24 cellular contexts compared by ENCODE assay signal in genomic region chr16:84845496-84846002, GRCh38. TPM values are rescaled to one million over a fixed set of nuclear protein-coding genes. Genes with fewer than 3 reads are reported as not detected.
DNase-seq lines count a peak whose midpoint lies in the region; ATAC-seq and TF ChIP-seq lines count a peak whose summit lies in the region.
"Had no signal": no experiment of that assay in that cellular context is flagged by ENCODE, and none has a peak within 500 bp of the region (broad histone marks: within the 10 kb centered on the region; RNA-seq: fewer than 3 reads in every experiment).

No MANE protein-coding gene starts in this region.

- intact Hi-C loops in left colon (cut with DNase I, micrococcal nuclease): no loop called here

- no peaks in the 10 kb centered on the region for H4K20me1 ChIP-seq in SK-N-SH (ENCODE audit: insufficient read depth)

- POLR2A ChIA-PET in SK-N-SH (lab: Yijun Ruan, JAX): no interaction called here

- ATAC-seq in SK-N-SH treated with all-trans-retinoic acid at 6 μM for 48 hours (no peak; the same call in 2 of the 3 replicates), left colon (peak; percentile 58), HG02938 (IDR thresholded peaks at IDR 0.05; ENCODE audit: unreplicated experiment) (no peak)
- ATAC-seq: natural killer cell, T-helper 17 cell had no signal

- H2AFZ ChIP-seq in SK-N-SH (ENCODE audit: low read depth): no peak overlapping the region

- no peak for TF ChIP-seq CTCF in SK-N-SH (IDR thresholded peaks at IDR 0.05)

- H3K9me3 ChIP-seq in SK-N-SH (no peaks in the 10 kb centered on the region), MG63 (no peaks in the 10 kb centered on the region)
- H3K9me3 ChIP-seq: colonic mucosa, ovary had no signal

- no peak for TF ChIP-seq EP300 in SK-N-SH (IDR thresholded peaks at IDR 0.05; ENCODE audit: borderline replicate concordance in 1 of 2, low read depth in 1 of 2, low read length in 1 of 2)

- DNase-seq in SK-N-SH (peak; percentile 34), MG63 (peak; percentile 22), left colon (peak in 1 of 2 donors; percentile 61), AG08395 (ENCODE audit: low spot score) (no peak), NAMALWA (ENCODE audit: low spot score) (no peak)
- DNase-seq: activated effector memory CD4-positive, alpha-beta T cell treated with Interleukin-2 at 50 U/mL for 16 hours; activated T-cell treated with anti-CD3 and anti-CD28 coated beads for 4 hours; aorta; colonic mucosa; effector CD8-positive, alpha-beta T cell; glutamatergic neuron; GOT3; kidney; natural killer cell; NCI-H187; NCI-H2227 treated with DMSO at 0.1 percent for 48 hours; NCI-H82; ovary; T-helper 17 cell had no signal

- H3K4me3 ChIP-seq in SK-N-SH (ENCODE audit: low read depth in 2 of 2, low read length in 1 of 2): no peak overlapping the region
- H3K4me3 ChIP-seq in MG63: no peak overlapping the region
- H3K4me3 ChIP-seq: colonic mucosa, ovary had no signal

- WGBS in SK-N-SH (ENCODE audit: low lambda C conversion rate): 78% methylated on average over 5 of the region's 14 CpGs

- H3K27me3 ChIP-seq in SK-N-SH (ENCODE audit: insufficient read depth) (no peaks in the 10 kb centered on the region), MG63 (no peaks in the 10 kb centered on the region)
- H3K27me3 ChIP-seq: colonic mucosa, ovary had no signal

- H3K79me2 ChIP-seq in SK-N-SH (ENCODE audit: insufficient read depth): no peaks in the 10 kb centered on the region

- H3F3A ChIP-seq in SK-N-SH (replicated peaks; ENCODE audit: insufficient read depth): peaks cover 4% of the 10 kb centered on the region

- H3K9me2 ChIP-seq in SK-N-SH: no peaks in the 10 kb centered on the region

- H3K9ac ChIP-seq in SK-N-SH: no peak overlapping the region
- H3K9ac ChIP-seq: KMS-11 had no signal

- no peak overlapping the region for H3K27ac ChIP-seq in SK-N-SH (ENCODE audit: low read depth in 2 of 2, low read length in 1 of 2)
- H3K27ac ChIP-seq: colonic mucosa, KMS-11, ovary, RWPE1 had no signal

- H3K4me1 ChIP-seq in SK-N-SH (ENCODE audit: control insufficient read depth in 1 of 2, insufficient read depth in 2 of 2, low read depth in 1 of 2, low read length in 1 of 2): peaks cover 0 to 6% of the 10 kb centered on the region in 2 experiments; a peak in 1 of 4 replicates
- H3K4me1 ChIP-seq: colonic mucosa had no signal

- H3K36me3 ChIP-seq in SK-N-SH (replicated peaks in 1 of 2; ENCODE audit: control insufficient read depth in 1 of 2, insufficient read depth in 2 of 2, low read length in 1 of 2) (no peaks in the 10 kb centered on the region), MG63 (no peaks in the 10 kb centered on the region)
- H3K36me3 ChIP-seq: colonic mucosa, ovary had no signal

- CTCF ChIA-PET in SK-N-SH (lab: Yijun Ruan, JAX): interaction anchor here (1.6 kb wide), 1 partner anchor 46 kb away, joined by 3 read pairs; no protein-coding TSS in a partner anchor

- H3K4me2 ChIP-seq in SK-N-SH: no peak overlapping the region
- H3K4me2 ChIP-seq: KMS-11 had no signal

- TF ChIP-seq RAD21 in SK-N-SH (IDR thresholded peaks at IDR 0.05; ENCODE audit: low read length): no peak

TF ChIP-seq in SK-N-SH, 30 proteins besides CTCF, POLR2A, EP300 and RAD21 (continues in another document):
- no peak for TF ChIP-seq FOXJ3 (CRISPR knock-in tag; IDR thresholded peaks at IDR 0.05)
- TF ChIP-seq CHD2 (IDR thresholded peaks at IDR 0.05; ENCODE audit: low read length, partially characterized antibody): no peak
- TF ChIP-seq GATA2 (CRISPR knock-in tag; IDR thresholded peaks at IDR 0.05): no peak
- TF ChIP-seq GABPA (IDR thresholded peaks at IDR 0.05; ENCODE audit: low read depth): no peak
- no peak for TF ChIP-seq MXI1 (IDR thresholded peaks at IDR 0.05; ENCODE audit: low read depth, low read length)
- no peak for TF ChIP-seq SIN3A (IDR thresholded peaks at IDR 0.05; ENCODE audit: borderline replicate concordance, low read depth, low read length)
- no peak for TF ChIP-seq JUND (IDR thresholded peaks at IDR 0.05)
- TF ChIP-seq RXRA (IDR thresholded peaks at IDR 0.05; ENCODE audit: borderline replicate concordance, low read depth): no peak
- no peak for TF ChIP-seq PBX3 (IDR thresholded peaks at IDR 0.05)
- no peak for TF ChIP-seq NFIC (IDR thresholded peaks at IDR 0.05; ENCODE audit: borderline replicate concordance)
- no peak for TF ChIP-seq IRF3 (IDR thresholded peaks at IDR 0.05; ENCODE audit: low read depth, low read length)
- no peak for TF ChIP-seq EZH2phosphoT487 (IDR thresholded peaks at IDR 0.05; ENCODE audit: borderline replicate concordance, low read depth)

TF ChIP-seq in SK-N-SH treated with all-trans-retinoic acid at 6 μM for 48 hours, 23 proteins besides CTCF, POLR2A, EP300 and RAD21:
- no peak for TF ChIP-seq TOX (CRISPR knock-in tag; IDR thresholded peaks at IDR 0.05; ENCODE audit: borderline replicate concordance)
- TF ChIP-seq ZC3H10 (CRISPR knock-in tag; IDR thresholded peaks at IDR 0.05): no peak
- no peak for TF ChIP-seq BACH2 (CRISPR knock-in tag; IDR thresholded peaks at IDR 0.05; ENCODE audit: borderline replicate concordance)
- TF ChIP-seq RARB (CRISPR knock-in tag; IDR thresholded peaks at IDR 0.05): no peak
- no peak for TF ChIP-seq ZNF8 (CRISPR knock-in tag; IDR thresholded peaks at IDR 0.05)
- no peak for TF ChIP-seq ZNF565 (CRISPR knock-in tag; conservative IDR thresholded peaks at IDR 0.05; ENCODE audit: low read depth)

RNA-seq across cellular contexts. Expression of gene CRISPLD2, which starts 25.8 kb away (rescaled TPM):
- polyA plus RNA-seq in SK-N-SH (2012; rRNA removed): 5.3 and 6.3 TPM in 2 replicates
- 3.3 and 3.8 TPM in 2 replicates for polyA plus RNA-seq in SK-N-SH (2012; cell fraction: cytosol; rRNA removed)
- polyA plus RNA-seq in SK-N-SH (2012; cell fraction: nucleus; rRNA removed): 4.4 and 4.5 TPM in 2 replicates
- total RNA-seq in MG63 (2014; rRNA removed; shearing (Covaris generic); ENCODE audit: low replicate concordance): 1.6 TPM in 1 of 2 replicates, not detected in the other
- 10 to 100 TPM; 27.2 to 31.6 TPM for total RNA-seq in left colon
- total RNA-seq: HT1080 had no signal

Comparison
In these comparisons a context has a peak if more than half of its experiments do, and no peak if none do; other contexts are left out.
1. DNase-seq: peak in SK-N-SH (single experiment) and MG63 (single experiment); none in AG08395 (single experiment) and NAMALWA (single experiment).
2. RNA of gene CRISPLD2, which starts 25.8 kb away (total RNA-seq): 27.2 to 31.6 TPM in left colon; 1.6 TPM in MG63; every median in the first group is over 10 times any median in the second.